2 cellular contexts compared by ENCODE assay signal in the genomic region with DNA sequence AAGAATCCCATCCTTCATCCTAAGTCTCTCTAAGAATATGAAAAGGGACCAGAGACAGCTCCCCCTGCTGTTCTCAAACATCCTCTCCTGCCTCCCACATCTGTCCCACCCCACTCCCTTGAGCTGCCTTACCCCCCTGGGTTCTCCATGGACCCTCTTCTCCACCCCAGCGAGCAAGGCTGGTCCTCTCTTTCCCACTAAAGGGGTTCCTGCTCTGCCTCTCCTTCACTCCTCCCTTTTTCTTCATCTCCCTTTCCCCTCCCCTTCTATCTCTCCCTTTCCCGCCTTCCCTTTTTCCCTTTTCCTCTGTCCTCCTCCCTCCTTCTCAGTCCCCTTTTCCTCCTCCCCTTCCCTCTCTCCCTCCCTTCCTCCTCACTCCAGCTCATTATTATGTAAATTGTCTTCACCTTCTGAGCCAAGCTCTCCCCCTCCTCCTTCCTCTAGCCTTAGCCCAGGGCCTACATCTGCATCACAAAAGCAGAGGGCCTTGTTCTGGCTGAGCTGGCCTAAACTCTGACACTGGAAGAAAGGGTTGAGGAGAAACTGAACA.
TF ChIP-seq lines count a peak whose summit lies in the region.

No MANE protein-coding gene starts in this region.

TF ChIP-seq in IMR-90, 13 proteins besides CTCF, POLR2A, EP300 and RAD21 (continued from another document):
- no peak for TF ChIP-seq MAZ (IDR thresholded peaks at IDR 0.05; ENCODE audit: borderline replicate concordance, low read depth, low read length)

TF ChIP-seq in HepG2, 621 proteins besides CTCF, POLR2A, EP300 and RAD21 (continued from another document):
- peak; percentile 85 for TF ChIP-seq HNRNPK (IDR thresholded peaks at IDR 0.05; ENCODE audit: low read depth, low read length, poor library complexity, severe bottlenecking)
